Comparison of ENCODE assay signal across 27 cellular contexts in the genomic region with DNA sequence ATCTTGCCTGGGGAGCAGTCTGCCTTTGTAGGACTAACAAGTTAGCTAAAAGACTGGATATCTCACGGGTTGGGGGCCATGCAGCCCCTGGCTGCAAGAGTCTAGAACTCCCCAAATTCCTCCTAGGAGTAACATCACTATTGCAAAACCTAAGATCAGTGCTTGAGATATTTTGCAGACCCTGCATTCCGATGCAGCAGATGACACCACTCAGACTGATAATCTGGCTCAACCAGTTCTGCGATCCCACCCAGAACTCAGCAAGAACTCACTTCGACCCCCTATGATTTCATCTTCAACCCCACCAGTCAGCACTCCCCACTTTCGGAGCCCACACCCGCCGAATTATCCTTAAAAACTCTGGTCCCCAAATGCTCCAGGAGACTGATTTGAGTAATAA.
"Had no signal": no experiment of that assay in that cellular context is flagged by ENCODE, and none has a peak within 500 bp of the region (broad histone marks: within the 10 kb centered on the region; RNA-seq: fewer than 3 reads in every experiment).

No MANE protein-coding gene starts in this region.

- H3K9ac ChIP-seq: parathyroid adenoma had no signal

- H3K9me3 ChIP-seq: gastrocnemius medialis, left lung, lower lobe of right lung, mucosa of descending colon, neutrophil, suprapubic skin, upper lobe of left lung had no signal

- H3K4me3 ChIP-seq: dorsolateral prefrontal cortex, gastrocnemius medialis, left lung, lower lobe of right lung, mucosa of descending colon, skin epidermis, suprapubic skin, upper lobe of left lung had no signal

- H3K4me1 ChIP-seq: gastrocnemius medialis, left lung, lower lobe of right lung, parathyroid adenoma, suprapubic skin, upper lobe of left lung had no signal

- ATAC-seq: esophagus mucosa; gastrocnemius medialis; left cardiac atrium; left lung; lower lobe of right lung; mucosa of descending colon; natural killer cell treated with Interleukin-12 subunit alpha and Interleukin-12 subunit beta and Interleukin-15 and Interleukin-18, amount 100 ng/mL, for 72 hours; right cardiac atrium; stimulated activated naive CD8-positive, alpha-beta T cell treated with anti-CD3 and anti-CD28 coated beads, Interleukin-15, amount 100 ng/mL, for 72 hours had no signal

- FAIRE-seq: colon, urothelium cell line had no signal

- H3K36me3 ChIP-seq: gastrocnemius medialis, left lung, lower lobe of right lung, neutrophil, suprapubic skin, upper lobe of left lung had no signal

- DNase-seq: central memory CD4-positive, alpha-beta T cell; dorsolateral prefrontal cortex; effector CD4-positive, alpha-beta T cell; foreskin fibroblast; gastrocnemius medialis; left cardiac atrium; lower lobe of right lung; mucosa of descending colon; naive B cell; right cardiac atrium; stimulated activated CD4-positive, alpha-beta T cell treated with anti-CD3 and anti-CD28 coated beads, Interleukin-12 subunit alpha, Interleukin-12 subunit beta, amount 100 ng/mL, for 4 hours; stimulated activated CD4-positive, alpha-beta T cell treated with anti-CD3 and anti-CD28 coated beads, Interleukin-1b, Interleukin-23, amount 100 ng/mL, for 48 hours; stimulated activated CD4-positive, alpha-beta T cell treated with anti-CD3 and anti-CD28 coated beads, Interleukin-4, amount 100 ng/mL, for 1 hour; stimulated activated CD8-positive, alpha-beta memory T cell treated with anti-CD3 and anti-CD28 coated beads, Interleukin-4, amount 100 ng/mL, for 48 hours; stimulated activated naive CD4-positive, alpha-beta T cell; stimulated activated naive CD8-positive, alpha-beta T cell treated with anti-CD3 and anti-CD28 coated beads, Interleukin-15, amount 100 ng/mL, for 72 hours; upper lobe of left lung had no signal

- H2AFZ ChIP-seq: parathyroid adenoma had no signal

- H3K27ac ChIP-seq: dorsolateral prefrontal cortex, epithelial cell of prostate, gastrocnemius medialis, left lung, lower lobe of right lung, neutrophil, parathyroid adenoma, skin epidermis, suprapubic skin, upper lobe of left lung had no signal

- H3K79me2 ChIP-seq: parathyroid adenoma had no signal

- H3K27me3 ChIP-seq: dorsolateral prefrontal cortex, gastrocnemius medialis, left lung, neutrophil, suprapubic skin, upper lobe of left lung had no signal
